In the genomic region with DNA sequence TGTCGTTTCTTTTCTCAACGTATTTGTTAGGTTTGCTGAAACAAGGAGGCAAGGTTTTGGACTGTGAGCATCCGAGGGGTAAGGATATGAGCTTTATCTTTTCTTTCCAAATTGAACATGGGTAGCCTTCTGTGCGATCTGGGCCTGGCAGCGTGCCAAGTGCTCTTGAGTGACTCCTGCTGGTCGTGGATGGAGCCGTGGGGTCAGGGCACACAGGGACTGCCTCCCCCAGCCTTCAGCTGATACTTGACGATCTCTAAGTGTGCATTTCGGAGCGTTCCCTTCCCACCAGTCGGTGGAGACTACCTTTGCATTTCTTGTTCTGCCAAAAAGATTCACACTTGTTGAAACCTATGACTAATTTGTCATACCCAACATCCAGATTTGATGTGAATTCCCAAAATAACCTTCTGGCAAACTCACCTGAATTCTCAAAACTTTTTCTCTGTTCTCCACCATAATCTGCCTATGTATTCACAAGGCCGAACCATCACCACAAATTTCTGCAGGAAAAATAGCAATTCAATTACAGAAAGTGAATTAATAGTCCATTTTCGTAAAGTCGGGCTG, we compare ENCODE assay signal across 8 cellular contexts. TPM values are rescaled to one million over a fixed set of nuclear protein-coding genes. Genes with fewer than 3 reads are reported as not detected.
DNase-seq lines count a peak whose midpoint lies in the region; ATAC-seq and FAIRE-seq lines count a peak whose summit lies in the region.

No MANE protein-coding gene starts in this region.

- H3K4me3 ChIP-seq in right cardiac atrium (ENCODE audit: low read length): no peak overlapping the region

- H3K9me3 ChIP-seq in right cardiac atrium (ENCODE audit: control insufficient read depth, low read length): no peaks in the 10 kb centered on the region

- intact Hi-C loops in right cardiac atrium (cut with DNase I): loop anchor here in 1 of 4 donors (5.0 kb wide), 1 partner anchor 128 kb away; no protein-coding TSS in a partner anchor

- no peaks in the 10 kb centered on the region for H3K27me3 ChIP-seq in right cardiac atrium (ENCODE audit: control insufficient read depth, insufficient read depth)

- peak; percentile 49 to 63 for ATAC-seq in right cardiac atrium

- no peak for FAIRE-seq in RCC 7860 (lab: Jason Lieb, UNC)

- peaks cover 6% of the 10 kb centered on the region for H3K4me1 ChIP-seq in right cardiac atrium (ENCODE audit: control insufficient read depth, insufficient read depth, low read length)

- peak; percentile 9 for DNase-seq in COLO668 (lab: John Stamatoyannopoulos, UW; ENCODE audit: unreplicated experiment)
- DNase-seq in Kasumi-1 (lab: John Stamatoyannopoulos, UW): peak; percentile 3 to 4
- peak; percentile 57 for DNase-seq in activated T-cell treated with anti-CD3 and anti-CD28 coated beads, Interleukin-2, amount 50 U/mL, for 1 hour
- DNase-seq in right cardiac atrium: peak; percentile 52 to 81 (median 81)
- DNase-seq in stimulated activated CD4-positive, alpha-beta T cell treated with anti-CD3 and anti-CD28 coated beads, TNF-alpha, amount 100 ng/mL, for 24 hours (ENCODE audit: low read depth in 3 of 3): peak; percentile 7 to 44 (median 16)
- no peak for DNase-seq in NCI-H446 treated with DMSO at 0.1 percent for 48 hours (lab: John Stamatoyannopoulos, UW)
- no peak for DNase-seq in RCC 7860 (ENCODE audit: low spot score)
- DNase-seq in effector CD8-positive, alpha-beta T cell (lab: John Stamatoyannopoulos, UW): no peak

- H3K27ac ChIP-seq in right cardiac atrium (ENCODE audit: low read length): no peak overlapping the region

- 51% methylated on average over 14 of the region's 14 CpGs for WGBS in right cardiac atrium

RNA-seq across cellular contexts. Expression of a gene that starts 40.2 kb away (rescaled TPM):
- 10 to 100 TPM in 3 of 4 donors, 1 to 10 TPM in 1; 5.0 to 34.1 (median 19.3) TPM for total RNA-seq in right cardiac atrium
- 6.6 TPM for polyA plus RNA-seq in right cardiac atrium

Comparison
In these comparisons a context has a peak if more than half of its experiments do, and no peak if none do; other contexts are left out.
1. DNase-seq: peak in COLO668 (single experiment), Kasumi-1 (2 of 2), activated T-cell treated with anti-CD3 and anti-CD28 coated beads, Interleukin-2, amount 50 U/mL, for 1 hour (single experiment), right cardiac atrium (3 of 3) and stimulated activated CD4-positive, alpha-beta T cell treated with anti-CD3 and anti-CD28 coated beads, TNF-alpha, amount 100 ng/mL, for 24 hours (3 of 3); none in NCI-H446 treated with DMSO at 0.1 percent for 48 hours (single experiment), RCC 7860 (single experiment) and effector CD8-positive, alpha-beta T cell (single experiment).